In genomic region chr1:65419681-65420589, GRCh38 we compare ENCODE assay signal across 1 cellular context.
TF ChIP-seq lines count a peak whose summit lies in the region.

No MANE protein-coding gene starts in this region.

TF ChIP-seq in HepG2, 621 proteins besides CTCF, POLR2A, EP300 and RAD21 (continued from another document and continues in another):
- TF ChIP-seq ZUFSP (CRISPR knock-in tag; IDR thresholded peaks at IDR 0.05; ENCODE audit: borderline replicate concordance) (no peak), NR2F2 (IDR thresholded peaks at IDR 0.05; ENCODE audit: borderline replicate concordance, low read depth) (no peak), ZFP41 (CRISPR knock-in tag; IDR thresholded peaks at IDR 0.05; ENCODE audit: borderline replicate concordance) (no peak), SNRNP70 (IDR thresholded peaks at IDR 0.05; ENCODE audit: low read depth, low read length) (no peak), REXO4 (CRISPR knock-in tag; IDR thresholded peaks at IDR 0.05; ENCODE audit: borderline replicate concordance) (no peak), SKI (IDR thresholded peaks at IDR 0.05; ENCODE audit: partially characterized antibody) (no peak), GATAD2A (CRISPR knock-in tag; IDR thresholded peaks at IDR 0.05) (no peak), ELF3 (CRISPR knock-in tag; IDR thresholded peaks at IDR 0.05) (no peak), SCMH1 (CRISPR knock-in tag; IDR thresholded peaks at IDR 0.05; ENCODE audit: borderline replicate concordance) (no peak), ZNF552 (CRISPR knock-in tag; IDR thresholded peaks at IDR 0.05; ENCODE audit: borderline replicate concordance) (no peak), ZNF598 (CRISPR knock-in tag; IDR thresholded peaks at IDR 0.05; ENCODE audit: borderline replicate concordance) (peak; percentile 79; the same call in 1 of the 2 replicates), ZNF713 (CRISPR knock-in tag; IDR thresholded peaks at IDR 0.05) (no peak), ATF3 (CRISPR knock-in tag; IDR thresholded peaks at IDR 0.05) (no peak), LCORL (IDR thresholded peaks at IDR 0.05) (no peak), LCORL (CRISPR knock-in tag; IDR thresholded peaks at IDR 0.05) (peak; percentile 26; the same call in 1 of the 2 replicates), ZNF232 (CRISPR knock-in tag; IDR thresholded peaks at IDR 0.05; ENCODE audit: borderline replicate concordance) (no peak), NPAS2 (CRISPR knock-in tag; IDR thresholded peaks at IDR 0.05; ENCODE audit: borderline replicate concordance) (no peak), ZXDC (CRISPR knock-in tag; IDR thresholded peaks at IDR 0.05) (no peak), CREBL2 (CRISPR knock-in tag; IDR thresholded peaks at IDR 0.05; ENCODE audit: borderline replicate concordance) (no peak), ZNF432 (CRISPR knock-in tag; IDR thresholded peaks at IDR 0.05; ENCODE audit: borderline replicate concordance) (no peak), BATF2 (CRISPR knock-in tag; IDR thresholded peaks at IDR 0.05) (no peak), HNRNPLL (IDR thresholded peaks at IDR 0.05; ENCODE audit: low read depth, low read length, poor library complexity, severe bottlenecking) (peak; percentile 20), U2AF1 (optimal IDR thresholded peaks at IDR 0.05; ENCODE audit: low read depth, low read length) (no peak), YY1 (IDR thresholded peaks at IDR 0.05; ENCODE audit: insufficient read depth, insufficient replicate concordance, low read depth, low read length) (no peak), RFX3 (CRISPR knock-in tag; IDR thresholded peaks at IDR 0.05) (no peak), PAXIP1 (CRISPR knock-in tag; conservative IDR thresholded peaks at IDR 0.05) (peak; percentile 58; the same call in 1 of the 2 replicates), ZNF264 (CRISPR knock-in tag; IDR thresholded peaks at IDR 0.05) (no peak), GPN1 (CRISPR knock-in tag; IDR thresholded peaks at IDR 0.05; ENCODE audit: borderline replicate concordance) (no peak), REL (CRISPR knock-in tag; conservative IDR thresholded peaks at IDR 0.05) (no peak), MAZ (IDR thresholded peaks at IDR 0.05; ENCODE audit: borderline replicate concordance, low read depth, low read length) (0 out of 2 replicates have a peak, but pooled peaks have one; percentile 26), MAZ (CRISPR knock-in tag; IDR thresholded peaks at IDR 0.05; ENCODE audit: low read depth) (peak; percentile 42; the same call in 1 of the 2 replicates), ZNF768 (CRISPR knock-in tag; IDR thresholded peaks at IDR 0.05) (peak; percentile 18; the same call in 1 of the 2 replicates), HOXA5 (CRISPR knock-in tag; IDR thresholded peaks at IDR 0.05) (no peak), KMT2A (CRISPR knock-in tag; IDR thresholded peaks at IDR 0.05) (no peak), ELF4 (CRISPR knock-in tag; IDR thresholded peaks at IDR 0.05; ENCODE audit: borderline replicate concordance) (0 out of 2 replicates have a peak, but pooled peaks have one; percentile 24), FOXA3 (CRISPR knock-in tag; IDR thresholded peaks at IDR 0.05) (no peak), ZNF207 (IDR thresholded peaks at IDR 0.05; ENCODE audit: borderline replicate concordance) (no peak), NCOA1 (CRISPR knock-in tag; IDR thresholded peaks at IDR 0.05) (no peak)
- TF ChIP-seq, protein P1, sequence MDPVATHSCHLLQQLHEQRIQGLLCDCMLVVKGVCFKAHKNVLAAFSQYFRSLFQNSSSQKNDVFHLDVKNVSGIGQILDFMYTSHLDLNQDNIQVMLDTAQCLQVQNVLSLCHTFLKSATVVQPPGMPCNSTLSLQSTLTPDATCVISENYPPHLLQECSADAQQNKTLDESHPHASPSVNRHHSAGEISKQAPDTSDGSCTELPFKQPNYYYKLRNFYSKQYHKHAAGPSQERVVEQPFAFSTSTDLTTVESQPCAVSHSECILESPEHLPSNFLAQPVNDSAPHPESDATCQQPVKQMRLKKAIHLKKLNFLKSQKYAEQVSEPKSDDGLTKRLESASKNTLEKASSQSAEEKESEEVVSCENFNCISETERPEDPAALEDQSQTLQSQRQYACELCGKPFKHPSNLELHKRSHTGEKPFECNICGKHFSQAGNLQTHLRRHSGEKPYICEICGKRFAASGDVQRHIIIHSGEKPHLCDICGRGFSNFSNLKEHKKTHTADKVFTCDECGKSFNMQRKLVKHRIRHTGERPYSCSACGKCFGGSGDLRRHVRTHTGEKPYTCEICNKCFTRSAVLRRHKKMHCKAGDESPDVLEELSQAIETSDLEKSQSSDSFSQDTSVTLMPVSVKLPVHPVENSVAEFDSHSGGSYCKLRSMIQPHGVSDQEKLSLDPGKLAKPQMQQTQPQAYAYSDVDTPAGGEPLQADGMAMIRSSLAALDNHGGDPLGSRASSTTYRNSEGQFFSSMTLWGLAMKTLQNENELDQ (CRISPR knock-in tag; IDR thresholded peaks at IDR 0.05; ENCODE audit: borderline replicate concordance), result no peak
- TF ChIP-seq, protein P2, sequence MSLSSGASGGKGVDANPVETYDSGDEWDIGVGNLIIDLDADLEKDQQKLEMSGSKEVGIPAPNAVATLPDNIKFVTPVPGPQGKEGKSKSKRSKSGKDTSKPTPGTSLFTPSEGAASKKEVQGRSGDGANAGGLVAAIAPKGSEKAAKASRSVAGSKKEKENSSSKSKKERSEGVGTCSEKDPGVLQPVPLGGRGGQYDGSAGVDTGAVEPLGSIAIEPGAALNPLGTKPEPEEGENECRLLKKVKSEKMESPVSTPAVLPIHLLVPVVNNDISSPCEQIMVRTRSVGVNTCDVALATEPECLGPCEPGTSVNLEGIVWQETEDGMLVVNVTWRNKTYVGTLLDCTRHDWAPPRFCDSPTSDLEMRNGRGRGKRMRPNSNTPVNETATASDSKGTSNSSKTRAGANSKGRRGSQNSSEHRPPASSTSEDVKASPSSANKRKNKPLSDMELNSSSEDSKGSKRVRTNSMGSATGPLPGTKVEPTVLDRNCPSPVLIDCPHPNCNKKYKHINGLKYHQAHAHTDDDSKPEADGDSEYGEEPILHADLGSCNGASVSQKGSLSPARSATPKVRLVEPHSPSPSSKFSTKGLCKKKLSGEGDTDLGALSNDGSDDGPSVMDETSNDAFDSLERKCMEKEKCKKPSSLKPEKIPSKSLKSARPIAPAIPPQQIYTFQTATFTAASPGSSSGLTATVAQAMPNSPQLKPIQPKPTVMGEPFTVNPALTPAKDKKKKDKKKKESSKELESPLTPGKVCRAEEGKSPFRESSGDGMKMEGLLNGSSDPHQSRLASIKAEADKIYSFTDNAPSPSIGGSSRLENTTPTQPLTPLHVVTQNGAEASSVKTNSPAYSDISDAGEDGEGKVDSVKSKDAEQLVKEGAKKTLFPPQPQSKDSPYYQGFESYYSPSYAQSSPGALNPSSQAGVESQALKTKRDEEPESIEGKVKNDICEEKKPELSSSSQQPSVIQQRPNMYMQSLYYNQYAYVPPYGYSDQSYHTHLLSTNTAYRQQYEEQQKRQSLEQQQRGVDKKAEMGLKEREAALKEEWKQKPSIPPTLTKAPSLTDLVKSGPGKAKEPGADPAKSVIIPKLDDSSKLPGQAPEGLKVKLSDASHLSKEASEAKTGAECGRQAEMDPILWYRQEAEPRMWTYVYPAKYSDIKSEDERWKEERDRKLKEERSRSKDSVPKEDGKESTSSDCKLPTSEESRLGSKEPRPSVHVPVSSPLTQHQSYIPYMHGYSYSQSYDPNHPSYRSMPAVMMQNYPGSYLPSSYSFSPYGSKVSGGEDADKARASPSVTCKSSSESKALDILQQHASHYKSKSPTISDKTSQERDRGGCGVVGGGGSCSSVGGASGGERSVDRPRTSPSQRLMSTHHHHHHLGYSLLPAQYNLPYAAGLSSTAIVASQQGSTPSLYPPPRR (CRISPR knock-in tag; IDR thresholded peaks at IDR 0.05; ENCODE audit: borderline replicate concordance), result peak; percentile 57; the same call in 1 of the 2 replicates
- TF ChIP-seq, protein P3, sequence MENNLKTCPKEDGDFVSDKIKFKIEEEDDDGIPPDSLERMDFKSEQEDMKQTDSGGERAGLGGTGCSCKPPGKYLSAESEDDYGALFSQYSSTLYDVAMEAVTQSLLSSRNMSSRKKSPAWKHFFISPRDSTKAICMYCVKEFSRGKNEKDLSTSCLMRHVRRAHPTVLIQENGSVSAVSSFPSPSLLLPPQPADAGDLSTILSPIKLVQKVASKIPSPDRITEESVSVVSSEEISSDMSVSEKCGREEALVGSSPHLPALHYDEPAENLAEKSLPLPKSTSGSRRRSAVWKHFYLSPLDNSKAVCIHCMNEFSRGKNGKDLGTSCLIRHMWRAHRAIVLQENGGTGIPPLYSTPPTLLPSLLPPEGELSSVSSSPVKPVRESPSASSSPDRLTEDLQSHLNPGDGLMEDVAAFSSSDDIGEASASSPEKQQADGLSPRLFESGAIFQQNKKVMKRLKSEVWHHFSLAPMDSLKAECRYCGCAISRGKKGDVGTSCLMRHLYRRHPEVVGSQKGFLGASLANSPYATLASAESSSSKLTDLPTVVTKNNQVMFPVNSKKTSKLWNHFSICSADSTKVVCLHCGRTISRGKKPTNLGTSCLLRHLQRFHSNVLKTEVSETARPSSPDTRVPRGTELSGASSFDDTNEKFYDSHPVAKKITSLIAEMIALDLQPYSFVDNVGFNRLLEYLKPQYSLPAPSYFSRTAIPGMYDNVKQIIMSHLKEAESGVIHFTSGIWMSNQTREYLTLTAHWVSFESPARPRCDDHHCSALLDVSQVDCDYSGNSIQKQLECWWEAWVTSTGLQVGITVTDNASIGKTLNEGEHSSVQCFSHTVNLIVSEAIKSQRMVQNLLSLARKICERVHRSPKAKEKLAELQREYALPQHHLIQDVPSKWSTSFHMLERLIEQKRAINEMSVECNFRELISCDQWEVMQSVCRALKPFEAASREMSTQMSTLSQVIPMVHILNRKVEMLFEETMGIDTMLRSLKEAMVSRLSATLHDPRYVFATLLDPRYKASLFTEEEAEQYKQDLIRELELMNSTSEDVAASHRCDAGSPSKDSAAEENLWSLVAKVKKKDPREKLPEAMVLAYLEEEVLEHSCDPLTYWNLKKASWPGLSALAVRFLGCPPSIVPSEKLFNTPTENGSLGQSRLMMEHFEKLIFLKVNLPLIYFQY (CRISPR knock-in tag; IDR thresholded peaks at IDR 0.05; ENCODE audit: borderline replicate concordance), result no peak
